In the genomic region with DNA sequence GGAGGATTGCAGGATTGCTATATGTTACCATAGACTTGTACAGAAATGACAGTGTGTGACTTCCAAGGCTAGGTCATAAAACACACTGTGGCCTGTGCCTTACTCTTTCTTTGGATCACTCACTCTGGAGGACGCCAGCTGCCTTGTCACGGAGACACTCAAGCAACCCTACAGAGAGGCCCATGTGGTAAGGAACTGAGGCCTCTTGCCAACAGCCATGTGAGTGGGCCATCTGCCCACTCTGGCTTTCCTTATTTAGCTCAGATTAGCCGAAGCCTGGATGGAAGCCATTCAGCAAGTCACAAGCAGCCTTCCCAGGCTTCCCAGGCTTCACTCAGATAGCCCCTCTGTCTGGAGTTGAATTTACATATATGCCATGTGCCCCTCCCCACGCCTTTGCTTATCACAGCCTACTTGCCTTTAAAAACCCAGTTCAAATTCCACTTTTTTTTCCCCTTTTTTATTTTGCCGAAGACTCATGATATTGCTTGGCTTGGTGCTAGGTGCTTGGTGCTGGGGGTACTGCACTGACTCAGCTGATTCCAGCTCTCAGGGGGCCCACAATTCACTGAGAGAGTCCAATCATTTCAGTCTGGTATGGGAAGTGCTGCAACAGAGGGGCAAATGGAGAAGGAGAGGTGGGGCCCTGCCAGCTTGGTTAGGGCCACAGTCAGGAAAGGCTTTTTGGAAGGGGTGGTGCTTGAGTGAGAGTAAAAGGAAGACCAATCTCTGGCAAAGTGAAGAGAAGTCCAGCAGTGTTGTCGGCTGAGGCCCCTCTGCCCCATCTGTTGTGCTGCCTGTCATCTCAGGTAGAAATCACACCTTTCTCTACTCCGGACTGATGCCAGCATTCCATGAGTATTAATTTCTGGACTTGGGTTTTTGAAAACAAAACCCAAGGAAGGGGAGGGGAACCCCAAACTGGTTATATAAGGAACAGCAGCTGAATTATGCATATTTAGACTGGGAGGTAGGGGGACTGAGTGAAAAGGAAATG, we compare ENCODE assay signal across 1 cellular context.
TF ChIP-seq lines count a peak whose summit lies in the region.

No MANE protein-coding gene starts in this region.

TF ChIP-seq in SK-N-SH, 30 proteins besides CTCF, POLR2A, EP300 and RAD21 (continued from another document):
- TF ChIP-seq, protein P1, sequence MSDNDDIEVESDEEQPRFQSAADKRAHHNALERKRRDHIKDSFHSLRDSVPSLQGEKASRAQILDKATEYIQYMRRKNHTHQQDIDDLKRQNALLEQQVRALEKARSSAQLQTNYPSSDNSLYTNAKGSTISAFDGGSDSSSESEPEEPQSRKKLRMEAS (IDR thresholded peaks at IDR 0.05; ENCODE audit: low read depth), result peak; percentile 69; the same call in 1 of the 2 replicates
